Comparison of ENCODE assay signal across 14 cellular contexts in genomic region chr9:4097991-4098390, GRCh38.
"Had no signal": no experiment of that assay in that cellular context is flagged by ENCODE, and none has a peak within 500 bp of the region (broad histone marks: within the 10 kb centered on the region; RNA-seq: fewer than 3 reads in every experiment).

No MANE protein-coding gene starts in this region.

- H3K36me3 Mint-ChIP-seq: activated naive CD4-positive, alpha-beta T cell treated with anti-CD3 and anti-CD28 coated beads, Interleukin-2, amount 10 ng/mL, durations not matched to agents 7 days and 5 days; natural killer cell had no signal

- H3K9me3 Mint-ChIP-seq: activated CD4-positive, alpha-beta T cell treated with anti-CD3 and anti-CD28 coated beads, Interleukin-2, amount 10 ng/mL, durations not matched to agents 7 days and 5 days; activated naive CD4-positive, alpha-beta T cell treated with anti-CD3 and anti-CD28 coated beads, Interleukin-2, amount 10 ng/mL, durations not matched to agents 7 days and 5 days; activated T-helper 17 cell treated with anti-CD3 and anti-CD28 coated beads, Interleukin-2, amount 50 U/mL, for 72 hours; natural killer cell; stimulated activated naive CD8-positive, alpha-beta T cell treated with anti-CD3 and anti-CD28 coated beads, Interleukin-15, Interleukin-2, amounts not matched to agents 100 ng/mL and 50 ng/mL, for 24 hours; T-helper 1 cell treated with Interleukin-12 subunit alpha and Interleukin-12 subunit beta and Interleukin-4 antibody, amounts not matched to agents 30 μg/mL and 1 μg/mL, for 36 hours had no signal

- H3K27me3 ChIP-seq: foreskin keratinocyte, heart left ventricle had no signal

- H3K4me1 Mint-ChIP-seq: activated CD4-positive, alpha-beta T cell treated with anti-CD3 and anti-CD28 coated beads, Interleukin-2, amount 10 ng/mL, durations not matched to agents 7 days and 5 days; activated naive CD4-positive, alpha-beta T cell treated with anti-CD3 and anti-CD28 coated beads, Interleukin-2, amount 10 ng/mL, durations not matched to agents 7 days and 5 days; activated T-helper 17 cell treated with anti-CD3 and anti-CD28 coated beads, Interleukin-2, amount 50 U/mL, for 72 hours; natural killer cell had no signal

- H3K27me3 Mint-ChIP-seq: activated naive CD4-positive, alpha-beta T cell treated with anti-CD3 and anti-CD28 coated beads, Interleukin-2, amount 10 ng/mL, durations not matched to agents 7 days and 5 days; stimulated activated naive CD8-positive, alpha-beta T cell treated with anti-CD3 and anti-CD28 coated beads, Interleukin-15, Interleukin-2, amounts not matched to agents 100 ng/mL and 50 ng/mL, for 24 hours had no signal

- H3K4me1 ChIP-seq: foreskin keratinocyte had no signal

- H3K36me3 ChIP-seq: heart left ventricle had no signal

- H3K4me3 ChIP-seq: heart left ventricle had no signal

- H3K27ac Mint-ChIP-seq: activated CD4-positive, alpha-beta T cell treated with anti-CD3 and anti-CD28 coated beads, Interleukin-2, amount 10 ng/mL, durations not matched to agents 7 days and 5 days; activated naive CD4-positive, alpha-beta T cell treated with anti-CD3 and anti-CD28 coated beads, Interleukin-2, amount 10 ng/mL, durations not matched to agents 7 days and 5 days; activated T-helper 17 cell treated with anti-CD3 and anti-CD28 coated beads, Interleukin-2, amount 50 U/mL, for 72 hours; natural killer cell; stimulated activated naive CD8-positive, alpha-beta T cell treated with anti-CD3 and anti-CD28 coated beads, Interleukin-15, Interleukin-2, amounts not matched to agents 100 ng/mL and 50 ng/mL, for 24 hours; T-helper 1 cell treated with Interleukin-12 subunit alpha and Interleukin-12 subunit beta and Interleukin-4 antibody, amounts not matched to agents 30 μg/mL and 1 μg/mL, for 36 hours had no signal

- DNase-seq: activated CD4-positive, alpha-beta T cell treated with anti-CD3 and anti-CD28 coated beads, Interleukin-2, amount 10 ng/mL, durations not matched to agents 7 days and 5 days; activated CD4-positive, CD25-positive, alpha-beta regulatory T cell; activated naive CD4-positive, alpha-beta T cell treated with anti-CD3 and anti-CD28 coated beads, Interleukin-2, amount 10 ng/mL, durations not matched to agents 7 days and 5 days; activated T-cell treated with anti-CD3 and anti-CD28 coated beads for 4 hours; amygdala; foreskin keratinocyte; heart left ventricle; natural killer cell; stimulated activated CD4-positive, alpha-beta T cell treated with anti-CD3 and anti-CD28 coated beads, Interleukin-2, amount 100 ng/mL, for 48 hours; stimulated activated CD8-positive, alpha-beta memory T cell treated with anti-CD3 and anti-CD28 coated beads, Interleukin-4, amount 100 ng/mL, for 48 hours had no signal

- H3K4me3 Mint-ChIP-seq: activated CD4-positive, alpha-beta T cell treated with anti-CD3 and anti-CD28 coated beads, Interleukin-2, amount 10 ng/mL, durations not matched to agents 7 days and 5 days; activated naive CD4-positive, alpha-beta T cell treated with anti-CD3 and anti-CD28 coated beads, Interleukin-2, amount 10 ng/mL, durations not matched to agents 7 days and 5 days; activated T-helper 17 cell treated with anti-CD3 and anti-CD28 coated beads, Interleukin-2, amount 50 U/mL, for 72 hours; natural killer cell; stimulated activated naive CD8-positive, alpha-beta T cell treated with anti-CD3 and anti-CD28 coated beads, Interleukin-15, Interleukin-2, amounts not matched to agents 100 ng/mL and 50 ng/mL, for 24 hours; T-helper 1 cell treated with Interleukin-12 subunit alpha and Interleukin-12 subunit beta and Interleukin-4 antibody, amounts not matched to agents 30 μg/mL and 1 μg/mL, for 36 hours had no signal

- ATAC-seq: activated T-helper 17 cell treated with anti-CD3 and anti-CD28 coated beads, Interleukin-2, amount 50 U/mL, for 72 hours; esophagus mucosa; foreskin keratinocyte; heart left ventricle; natural killer cell had no signal

- H3K27ac ChIP-seq: foreskin keratinocyte had no signal

- H3K9me3 ChIP-seq: heart left ventricle had no signal
